Comparison of ENCODE assay signal across 8 cellular contexts in the genomic region with DNA sequence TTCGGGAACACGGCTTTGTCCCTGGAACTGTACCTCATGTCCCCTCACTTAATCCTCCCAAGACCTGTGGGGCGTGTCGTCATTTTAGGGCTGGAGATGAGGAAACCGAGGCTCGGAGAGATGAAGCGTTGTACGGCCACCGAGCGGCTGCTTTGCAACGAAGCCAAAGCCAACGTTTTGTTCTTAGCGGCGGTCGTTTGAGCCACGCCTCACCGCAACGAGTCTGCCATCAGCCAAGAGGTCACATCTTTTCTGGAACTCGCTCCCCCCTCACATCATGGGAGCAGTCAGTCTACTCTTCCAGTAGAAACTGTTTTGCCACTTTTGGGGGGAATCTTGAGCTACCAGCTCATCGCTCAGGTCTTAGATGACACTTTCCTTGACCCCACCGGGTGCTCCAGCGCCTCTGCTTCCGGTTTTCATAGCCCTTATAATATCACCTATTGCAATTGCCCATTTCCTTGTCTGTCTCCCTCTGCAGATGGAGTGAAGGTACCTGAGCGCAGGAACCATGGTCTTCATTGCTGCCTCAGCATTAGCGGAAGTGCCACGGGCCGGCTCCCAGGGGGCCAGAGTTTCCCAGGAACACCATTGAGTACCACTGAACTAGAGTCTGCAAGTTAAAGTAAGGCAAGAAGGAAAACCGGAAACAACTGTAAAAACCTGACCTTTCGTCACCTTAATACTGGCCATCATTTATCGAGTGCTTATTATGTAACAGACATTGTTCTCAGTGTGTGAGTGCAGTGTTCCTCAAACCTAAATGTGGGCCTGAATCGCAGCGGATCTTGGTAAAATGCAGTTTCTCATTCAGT. TPM values are rescaled to one million over a fixed set of nuclear protein-coding genes. Genes with fewer than 3 reads are reported as not detected.
DNase-seq lines count a peak whose midpoint lies in the region; ATAC-seq, FAIRE-seq and TF ChIP-seq lines count a peak whose summit lies in the region.

No MANE protein-coding gene starts in this region.

- H3K36me3 ChIP-seq in Karpas-422 (ENCODE audit: insufficient read depth, low read length), result no peaks in the 10 kb centered on the region
- no peaks in the 10 kb centered on the region for H3K36me3 ChIP-seq in lower lobe of right lung

- TF ChIP-seq CTCF in MCF 10A (IDR thresholded peaks at IDR 0.05; ENCODE audit: unreplicated experiment) (no peak), lower lobe of right lung (IDR thresholded peaks at IDR 0.05) (no peak)

- H3K4me1 ChIP-seq in Karpas-422 (ENCODE audit: low read length) (peaks cover 47% of the 10 kb centered on the region), lower lobe of right lung (peaks cover 71% of the 10 kb centered on the region)

- no peaks in the 10 kb centered on the region for H3K79me2 ChIP-seq in Karpas-422 (ENCODE audit: low read length)

- CTCF ChIA-PET in MCF 10A (lab: Yijun Ruan, JAX), result interaction anchor here (0.6 to 1.5 kb wide), 5 partner anchors 23 to 163 kb away, joined by 3 to 4 read pairs (median 3); no protein-coding TSS in a partner anchor

- no peaks in the 10 kb centered on the region for H4K20me1 ChIP-seq in Karpas-422 (ENCODE audit: insufficient read depth, low read depth, low read length)

- H3K27me3 Mint-ChIP-seq in MCF 10A (ENCODE audit: insufficient read depth, unreplicated experiment), result no peaks in the 10 kb centered on the region

- intact Hi-C loops in MCF 10A (cut with micrococcal nuclease) (no loop called here), lower lobe of right lung (cut with DNase I) (loop anchor here (10.0 kb wide), 1 partner anchor 101 kb away; no protein-coding TSS in a partner anchor)

- H3K4me1 Mint-ChIP-seq in MCF 10A (ENCODE audit: insufficient read depth, unreplicated experiment), result peaks cover 9% of the 10 kb centered on the region

- H3K27me3 ChIP-seq in Karpas-422 (ENCODE audit: low read length), result no peaks in the 10 kb centered on the region
- H3K27me3 ChIP-seq in lower lobe of right lung (ENCODE audit: low read depth), result no peaks in the 10 kb centered on the region

- H3K4me2 ChIP-seq in Karpas-422 (ENCODE audit: low read depth, low read length, poor library complexity, severe bottlenecking), result peak overlapping the region; percentile 86

- peak; percentile 75 for FAIRE-seq in GM18507 (lab: Jason Lieb, UNC)

- POLR2A ChIA-PET in MCF 10A (lab: Yijun Ruan, JAX), result interaction anchor here (0.6 to 1.5 kb wide), 2 partner anchors 80 to 109 kb away, joined by 3 to 4 read pairs; a partner anchor contains a TSS

- ATAC-seq in lower lobe of right lung (peak in 1 of 2 donors; percentile 9), HG03097 (IDR thresholded peaks at IDR 0.05; ENCODE audit: low FRiP score, unreplicated experiment) (no peak)

- peak overlapping the region; percentile 33 for H3K4me3 Mint-ChIP-seq in MCF 10A (ENCODE audit: unreplicated experiment)

- no TSS peak for BruUV-seq in MCF 10A (replicated peaks; lab: Mats Ljungman, UMichigan)

- no peaks in the 10 kb centered on the region for H3K9me3 Mint-ChIP-seq in MCF 10A (ENCODE audit: unreplicated experiment)

- peaks cover 6% of the 10 kb centered on the region for H3K36me3 Mint-ChIP-seq in MCF 10A (ENCODE audit: insufficient read depth, unreplicated experiment)

- no peaks in the 10 kb centered on the region for H3K9me2 ChIP-seq in Karpas-422 (replicated peaks; ENCODE audit: insufficient read depth, low read length)

- H3K4me3 ChIP-seq in Karpas-422 (ENCODE audit: low read length) (peak overlapping the region; percentile 74), lower lobe of right lung (peak overlapping the region; percentile 69)

- H2AFZ ChIP-seq in Karpas-422 (ENCODE audit: low read length), result peak overlapping the region; percentile 47

- H3K9ac ChIP-seq in Karpas-422 (ENCODE audit: low read length), result peak overlapping the region; percentile 87

- H3K27ac Mint-ChIP-seq in MCF 10A (ENCODE audit: low read depth, unreplicated experiment), result peak overlapping the region; percentile 51

- DNase-seq in GM18507 (ENCODE audit: extremely low spot score, insufficient read length, low read depth), result no peak
- DNase-seq in Karpas-422, result peak; percentile 74
- no peak for DNase-seq in MCF 10A (ENCODE audit: unreplicated experiment)
- DNase-seq in lower lobe of right lung, result peak; percentile 64
- peak; percentile 52 for DNase-seq in ureter (ENCODE audit: low spot score)
- no peak for DNase-seq in occipital lobe (lab: John Stamatoyannopoulos, UW)
- DNase-seq in NCI-H524 treated with DMSO at 0.1 percent for 48 hours (lab: John Stamatoyannopoulos, UW), result no peak

- H3K27ac ChIP-seq in Karpas-422 (ENCODE audit: low read length) (peak overlapping the region; percentile 72), lower lobe of right lung (peak overlapping the region; percentile 99)

- H3K9me3 ChIP-seq in Karpas-422 (ENCODE audit: low read length) (no peaks in the 10 kb centered on the region), lower lobe of right lung (no peaks in the 10 kb centered on the region)

RNA-seq across cellular contexts. Expression of a gene that starts 19.6 kb away (rescaled TPM):
- total RNA-seq in Karpas-422 (2014; rRNA removed; shearing (Covaris generic); ENCODE audit: low replicate concordance), result 1.8 and 2.4 TPM in 2 replicates
- total RNA-seq in MCF 10A (2022) (not detected in 2 replicates), lower lobe of right lung (18.1 TPM), ureter (4.9 TPM), occipital lobe (0.31 TPM)

Comparison
In these comparisons a context has a peak if more than half of its experiments do, and no peak if none do; other contexts are left out.
1. DNase-seq: peak in Karpas-422 (single experiment), lower lobe of right lung (single experiment) and ureter (single experiment); none in GM18507 (single experiment), MCF 10A (single experiment), occipital lobe (single experiment) and NCI-H524 treated with DMSO at 0.1 percent for 48 hours (single experiment).